9 cellular contexts compared by ENCODE assay signal in genomic region chr19:31214086-31214485, GRCh38.
DNase-seq lines count a peak whose midpoint lies in the region; ATAC-seq and TF ChIP-seq lines count a peak whose summit lies in the region.
"Had no signal": no experiment of that assay in that cellular context is flagged by ENCODE, and none has a peak within 500 bp of the region (broad histone marks: within the 10 kb centered on the region; RNA-seq: fewer than 3 reads in every experiment).

No MANE protein-coding gene starts in this region.

- H3K4me1 Mint-ChIP-seq in activated B cell treated with CpG ODN at 0.5 μM for 24 hours, result no peaks in the 10 kb centered on the region
- H3K4me1 Mint-ChIP-seq in mesothelial cell of epicardium, result peaks cover 6% of the 10 kb centered on the region
- H3K4me1 Mint-ChIP-seq in stimulated activated naive B cell treated with anti-CD40 and anti-IgM and Interleukin-4, amounts not matched to agents 10 μg/mL and 1 μg/mL and 100 μg/mL, for 72 hours, result peaks cover 4 to 6% of the 10 kb centered on the region in 2 donors

- TF ChIP-seq POLR2A in IMR-90 (IDR thresholded peaks at IDR 0.05; ENCODE audit: low read depth, low read length), result no peak; the same call in 1 of the 2 replicates

- H3K9me3 ChIP-seq in IMR-90 (ENCODE audit: control insufficient read depth, insufficient read depth, low read length), result no peaks in the 10 kb centered on the region

- H4K20me1 ChIP-seq in IMR-90 (ENCODE audit: insufficient read depth, low read length), result no peaks in the 10 kb centered on the region

- peaks cover 0 to 3% of the 10 kb centered on the region in 2 experiments; a peak in 1 of 4 replicates for H3K79me1 ChIP-seq in IMR-90 (ENCODE audit: low read depth in 1 of 2, low read length in 2 of 2)

- no peak overlapping the region for H3K4me3 ChIP-seq in IMR-90 (ENCODE audit: insufficient read depth, low read depth, low read length)

- H2AK9ac ChIP-seq in IMR-90 (replicated peaks; ENCODE audit: low read depth, low read length, poor library complexity), result peak overlapping the region; percentile 43

- H3K18ac ChIP-seq in IMR-90 (ENCODE audit: low read depth, low read length), result peak overlapping the region; percentile 91

- H3K36me3 Mint-ChIP-seq in activated B cell treated with CpG ODN at 0.5 μM for 24 hours (ENCODE audit: low read depth) (no peaks in the 10 kb centered on the region), mesothelial cell of epicardium (no peaks in the 10 kb centered on the region)
- H3K36me3 Mint-ChIP-seq in stimulated activated naive B cell treated with anti-CD40 and anti-IgM and Interleukin-4, amounts not matched to agents 10 μg/mL and 1 μg/mL and 100 μg/mL, for 72 hours, result no peaks in the 10 kb centered on the region

- H3K9ac ChIP-seq in IMR-90 (ENCODE audit: low read depth, low read length), result peak overlapping the region; percentile 38

- peak overlapping the region; percentile 96 for H4K91ac ChIP-seq in IMR-90 (ENCODE audit: insufficient read depth, low read depth, low read length)

- in situ Hi-C loops in IMR-90 (cut with MboI; ENCODE audit: low sequenced_read_pairs), result loop anchor here (5.0 kb wide), 1 partner anchor 87 kb away; no protein-coding TSS in a partner anchor

- ATAC-seq in IMR-90 (ENCODE audit: low read depth), result peak; percentile 95
- ATAC-seq in activated B cell treated with CpG ODN at 0.5 μM for 24 hours (ENCODE audit: low read depth), result peak; percentile 37
- peak; percentile 95 to 99 for ATAC-seq in stimulated activated naive B cell treated with anti-CD40 and anti-IgM and Interleukin-4, amounts not matched to agents 10 μg/mL and 1 μg/mL and 100 μg/mL, for 72 hours (replicated peaks)

- WGBS in IMR-90 (ENCODE audit: extremely low coverage in 2 of 2, insufficient read length in 1 of 2), 2 experiments, result no CpG with 5 or more reads among the region's 9 CpGs

- peak; percentile 100 for DNase-seq in A172 (ENCODE audit: low spot score)
- peak; percentile 100 for DNase-seq in IMR-90
- no peak for DNase-seq in activated B cell treated with CpG ODN at 0.5 μM for 24 hours
- peak; percentile 85 for DNase-seq in brain pericyte (ENCODE audit: low read depth, low spot score)
- peak in 1 of 2 experiments; percentile 41 for DNase-seq in mesothelial cell of epicardium (ENCODE audit: low spot score in 2 of 2, unreplicated experiment in 2 of 2)
- peak; percentile 55 for DNase-seq in stimulated activated naive B cell treated with anti-CD40 and anti-IgM and Interleukin-4, amounts not matched to agents 10 μg/mL and 1 μg/mL and 100 μg/mL, for 72 hours
- no peak for DNase-seq in cerebellar cortex (ENCODE audit: low spot score)
- DNase-seq in NCI-H1694 (lab: John Stamatoyannopoulos, UW), result no peak

- H4K5ac ChIP-seq in IMR-90 (ENCODE audit: low read depth, low read length), result peak overlapping the region; percentile 85

- peak overlapping the region; percentile 86 for H2AFZ ChIP-seq in IMR-90 (replicated peaks; ENCODE audit: low read length, poor library complexity)

- CTCF ChIA-PET in IMR-90 (lab: Yijun Ruan, JAX) (interaction anchor here (0.6 to 1.4 kb wide), 2 partner anchors 10 to 12 kb away, joined by 3 to 4 read pairs; no protein-coding TSS in a partner anchor), activated B cell treated with CpG ODN at 0.5 μM for 24 hours (lab: Charles Lee) (no interaction called here)

- POLR2A ChIA-PET in IMR-90 (lab: Charles Lee; ENCODE audit: unreplicated experiment), result interaction anchor here (0.6 to 0.9 kb wide), 2 partner anchors 9 to 57 kb away, joined by 3 read pairs; no protein-coding TSS in a partner anchor
- POLR2A ChIA-PET in activated B cell treated with CpG ODN at 0.5 μM for 24 hours (lab: Charles Lee), result no interaction called here

- peak overlapping the region; percentile 100 for H2BK120ac ChIP-seq in IMR-90 (ENCODE audit: low read depth, low read length)

- peak overlapping the region; percentile 93 to 98 for H4K8ac ChIP-seq in IMR-90 (ENCODE audit: low read depth in 2 of 2, low read length in 2 of 2)

- peak overlapping the region; percentile 98 for H2BK5ac ChIP-seq in IMR-90 (ENCODE audit: low read depth, low read length, poor library complexity, severe bottlenecking)

- peak overlapping the region; percentile 97 for H3K14ac ChIP-seq in IMR-90 (replicated peaks; ENCODE audit: low read depth, low read length)

- peak overlapping the region; percentile 90 for H3K56ac ChIP-seq in IMR-90 (ENCODE audit: extremely low read depth, insufficient read depth, low read length)

- peak overlapping the region; percentile 4 for H3K4me2 ChIP-seq in IMR-90 (ENCODE audit: low read depth, low read length)

- H3K4me1 ChIP-seq in IMR-90 (ENCODE audit: control insufficient read depth, insufficient read depth, low read length), result peaks cover 14% of the 10 kb centered on the region

- peak overlapping the region; percentile 99 for H2AK5ac ChIP-seq in IMR-90 (ENCODE audit: low read depth, low read length)

- H3K27me3 Mint-ChIP-seq in activated B cell treated with CpG ODN at 0.5 μM for 24 hours, result peaks cover 3% of the 10 kb centered on the region
- H3K27me3 Mint-ChIP-seq in mesothelial cell of epicardium (ENCODE audit: low read depth), result no peaks in the 10 kb centered on the region
- H3K27me3 Mint-ChIP-seq in stimulated activated naive B cell treated with anti-CD40 and anti-IgM and Interleukin-4, amounts not matched to agents 10 μg/mL and 1 μg/mL and 100 μg/mL, for 72 hours, result peaks cover 11 to 24% of the 10 kb centered on the region in 2 donors

- peak overlapping the region; percentile 94 for H2BK15ac ChIP-seq in IMR-90 (ENCODE audit: low read depth, low read length)

- peak overlapping the region; percentile 98 for H3K23ac ChIP-seq in IMR-90 (ENCODE audit: low read depth, low read length)

- peak overlapping the region; percentile 100 for H2BK20ac ChIP-seq in IMR-90 (ENCODE audit: low read depth, low read length)

- H3K27ac Mint-ChIP-seq in activated B cell treated with CpG ODN at 0.5 μM for 24 hours (no peak overlapping the region), mesothelial cell of epicardium (peak overlapping the region; percentile 78)
- H3K27ac Mint-ChIP-seq in stimulated activated naive B cell treated with anti-CD40 and anti-IgM and Interleukin-4, amounts not matched to agents 10 μg/mL and 1 μg/mL and 100 μg/mL, for 72 hours, result peak overlapping the region; percentile 17

- peak overlapping the region; percentile 99 for H3K4ac ChIP-seq in IMR-90 (ENCODE audit: low read depth, low read length)

- intact Hi-C loops in IMR-90 (cut with micrococcal nuclease) (loop anchor here (1.0 to 2.0 kb wide), 2 partner anchors 10 to 73 kb away; no protein-coding TSS in a partner anchor), activated B cell treated with CpG ODN at 0.5 μM for 24 hours (cut with micrococcal nuclease) (no loop called here)

- H3K27ac ChIP-seq in IMR-90 (ENCODE audit: insufficient read depth, low read length), result peak overlapping the region; percentile 90
- H3K27ac ChIP-seq: C4-2B had no signal

- H3K4me3 Mint-ChIP-seq in activated B cell treated with CpG ODN at 0.5 μM for 24 hours (no peak overlapping the region), mesothelial cell of epicardium (no peak overlapping the region)
- H3K4me3 Mint-ChIP-seq in stimulated activated naive B cell treated with anti-CD40 and anti-IgM and Interleukin-4, amounts not matched to agents 10 μg/mL and 1 μg/mL and 100 μg/mL, for 72 hours, result peak overlapping the region in 1 of 2 donors; percentile 42

- BruUV-seq in IMR-90 (replicated peaks; lab: Mats Ljungman, UMichigan), result no TSS peak

- peaks cover 8% of the 10 kb centered on the region; the same call in 1 of the 2 replicates for H3K9me1 ChIP-seq in IMR-90 (ENCODE audit: insufficient read depth, low read length)

- dilution Hi-C loops in IMR-90 (cut with HindIII; ENCODE audit: low sequenced_read_pairs, unreplicated experiment), result no loop called here

- no peak for TF ChIP-seq CTCF in IMR-90 (conservative IDR thresholded peaks at IDR 0.05; ENCODE audit: low read depth, low read length)
- no peak for TF ChIP-seq CTCF in activated B cell treated with CpG ODN at 0.5 μM for 24 hours (IDR thresholded peaks at IDR 0.05)
- TF ChIP-seq CTCF in mesothelial cell of epicardium (IDR thresholded peaks at IDR 0.05; ENCODE audit: unreplicated experiment), result no peak

- no peaks in the 10 kb centered on the region for H3K27me3 ChIP-seq in IMR-90 (ENCODE audit: control insufficient read depth, insufficient read depth, low read length)

- no peaks in the 10 kb centered on the region for H3K36me3 ChIP-seq in IMR-90 (ENCODE audit: control insufficient read depth, insufficient read depth, low read length)

- H3K9me3 Mint-ChIP-seq in activated B cell treated with CpG ODN at 0.5 μM for 24 hours (no peaks in the 10 kb centered on the region), mesothelial cell of epicardium (no peaks in the 10 kb centered on the region)
- peaks cover 0 to 2% of the 10 kb centered on the region in 2 donors for H3K9me3 Mint-ChIP-seq in stimulated activated naive B cell treated with anti-CD40 and anti-IgM and Interleukin-4, amounts not matched to agents 10 μg/mL and 1 μg/mL and 100 μg/mL, for 72 hours

- TF ChIP-seq RAD21 in IMR-90 (IDR thresholded peaks at IDR 0.05; ENCODE audit: low read length), result peak; percentile 41

TF ChIP-seq in IMR-90, 13 proteins besides CTCF, POLR2A, EP300 and RAD21 (continues in another document):
- TF ChIP-seq FOS (IDR thresholded peaks at IDR 0.05; ENCODE audit: low read depth, low read length) (peak; percentile 99), ELK1 (IDR thresholded peaks at IDR 0.05; ENCODE audit: borderline replicate concordance, low read depth, low read length) (0 out of 2 replicates have a peak, but pooled peaks have one; percentile 24), SMC3 (IDR thresholded peaks at IDR 0.05; ENCODE audit: low read depth, low read length) (no peak), MAZ (IDR thresholded peaks at IDR 0.05; ENCODE audit: borderline replicate concordance, low read depth, low read length) (0 out of 2 replicates have a peak, but pooled peaks have one; percentile 33), RCOR1 (IDR thresholded peaks at IDR 0.05; ENCODE audit: insufficient replicate concordance, low read length) (no peak), CHD1 (IDR thresholded peaks at IDR 0.05; ENCODE audit: low read depth, low read length) (no peak), CEBPB (IDR thresholded peaks at IDR 0.05; ENCODE audit: low read depth, low read length) (peak; percentile 46), NFE2L2 (IDR thresholded peaks at IDR 0.05; ENCODE audit: low read depth, low read length) (peak; percentile 57; the same call in 1 of the 2 replicates), MAFK (IDR thresholded peaks at IDR 0.05; ENCODE audit: low read depth, low read length) (peak; percentile 55), BHLHE40 (IDR thresholded peaks at IDR 0.05; ENCODE audit: low read depth, low read length) (peak; percentile 61)

Comparison
In these comparisons a context has a peak if more than half of its experiments do, and no peak if none do; other contexts are left out.
1. DNase-seq: peak in A172 (single experiment), IMR-90 (single experiment), brain pericyte (single experiment) and stimulated activated naive B cell treated with anti-CD40 and anti-IgM and Interleukin-4, amounts not matched to agents 10 μg/mL and 1 μg/mL and 100 μg/mL, for 72 hours (single experiment); none in activated B cell treated with CpG ODN at 0.5 μM for 24 hours (single experiment), cerebellar cortex (single experiment) and NCI-H1694 (single experiment).
2. ATAC-seq: peak in every context shown above with its lines; median percentile 97 in stimulated activated naive B cell treated with anti-CD40 and anti-IgM and Interleukin-4, amounts not matched to agents 10 μg/mL and 1 μg/mL and 100 μg/mL, for 72 hours; 95 in IMR-90; 37 in activated B cell treated with CpG ODN at 0.5 μM for 24 hours.